14 cellular contexts compared by ENCODE assay signal in the genomic region with DNA sequence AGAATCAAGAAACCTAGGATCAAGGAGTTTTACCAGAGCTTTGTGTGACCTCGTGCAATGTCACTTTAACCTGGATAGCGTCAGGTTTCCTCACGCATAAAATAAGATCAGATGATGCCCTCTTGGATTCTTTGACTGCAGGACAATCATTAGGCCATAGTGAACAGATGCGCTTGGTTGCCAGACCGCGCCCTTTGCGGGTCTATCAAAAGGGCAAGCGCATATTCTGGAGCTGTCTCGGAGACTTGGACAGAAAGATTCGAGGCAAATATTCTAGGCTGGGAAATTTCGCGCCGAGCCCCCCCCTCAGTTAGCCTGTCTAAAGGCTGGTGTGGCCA.
DNase-seq lines count a peak whose midpoint lies in the region; ATAC-seq lines count a peak whose summit lies in the region.
"Had no signal": no experiment of that assay in that cellular context is flagged by ENCODE, and none has a peak within 500 bp of the region (broad histone marks: within the 10 kb centered on the region; RNA-seq: fewer than 3 reads in every experiment).

No MANE protein-coding gene starts in this region.

- H3K4me3 Mint-ChIP-seq in activated naive CD8-positive, alpha-beta T cell: peak overlapping the region; percentile 12
- H3K4me3 Mint-ChIP-seq in activated naive CD8-positive, alpha-beta T cell treated with anti-CD3 and anti-CD28 coated beads for 36 hours: no peak overlapping the region
- peak overlapping the region; percentile 35 to 49 for H3K4me3 Mint-ChIP-seq in effector memory CD8-positive, alpha-beta T cell

- H3K27ac ChIP-seq in mesendoderm (ENCODE audit: low read depth, low read length) (no peak overlapping the region), subcutaneous abdominal adipose tissue (ENCODE audit: low read depth, low read length) (no peak overlapping the region)
- H3K27ac ChIP-seq: adrenal gland, neutrophil, PC-9 had no signal

- no peaks in the 10 kb centered on the region for H3K9me3 Mint-ChIP-seq in activated naive CD8-positive, alpha-beta T cell (ENCODE audit: low read depth)
- no peaks in the 10 kb centered on the region for H3K9me3 Mint-ChIP-seq in activated naive CD8-positive, alpha-beta T cell treated with anti-CD3 and anti-CD28 coated beads for 36 hours
- H3K9me3 Mint-ChIP-seq in effector memory CD8-positive, alpha-beta T cell: no peaks in the 10 kb centered on the region

- H3K23ac ChIP-seq in mesendoderm (ENCODE audit: low read length): no peak overlapping the region

- no peak for DNase-seq in activated naive CD8-positive, alpha-beta T cell treated with anti-CD3 and anti-CD28 coated beads for 36 hours
- DNase-seq in effector memory CD8-positive, alpha-beta T cell: no peak
- DNase-seq in mesendoderm (no peak), COLO668 (lab: John Stamatoyannopoulos, UW; ENCODE audit: unreplicated experiment) (no peak), NCI-H187 (lab: John Stamatoyannopoulos, UW) (no peak)
- DNase-seq: activated CD8-positive, alpha-beta memory T cell treated with anti-CD3 and anti-CD28 coated beads for 24 hours; effector CD8-positive, alpha-beta T cell; T1000 had no signal

- no peak overlapping the region for H2BK5ac ChIP-seq in mesendoderm (ENCODE audit: low read length)

- no peaks in the 10 kb centered on the region for H3K36me3 Mint-ChIP-seq in activated naive CD8-positive, alpha-beta T cell
- H3K36me3 Mint-ChIP-seq in activated naive CD8-positive, alpha-beta T cell treated with anti-CD3 and anti-CD28 coated beads for 36 hours: no peaks in the 10 kb centered on the region
- H3K36me3 Mint-ChIP-seq in effector memory CD8-positive, alpha-beta T cell (ENCODE audit: insufficient read depth): peaks cover 9% of the 10 kb centered on the region

- no peak overlapping the region for H3K27ac Mint-ChIP-seq in activated naive CD8-positive, alpha-beta T cell
- no peak overlapping the region for H3K27ac Mint-ChIP-seq in activated naive CD8-positive, alpha-beta T cell treated with anti-CD3 and anti-CD28 coated beads for 36 hours
- no peak overlapping the region for H3K27ac Mint-ChIP-seq in effector memory CD8-positive, alpha-beta T cell

- H3K79me2 ChIP-seq in mesendoderm (ENCODE audit: control insufficient read depth, insufficient read depth, low read length): no peaks in the 10 kb centered on the region

- H3K27me3 Mint-ChIP-seq in activated naive CD8-positive, alpha-beta T cell: peaks cover 54% of the 10 kb centered on the region
- H3K27me3 Mint-ChIP-seq in activated naive CD8-positive, alpha-beta T cell treated with anti-CD3 and anti-CD28 coated beads for 36 hours: peaks cover 88% of the 10 kb centered on the region
- H3K27me3 Mint-ChIP-seq in effector memory CD8-positive, alpha-beta T cell: peaks cover 69 to 83% of the 10 kb centered on the region in 2 donors

- no peak overlapping the region for H3K9ac ChIP-seq in mesendoderm (ENCODE audit: low read length)
- no peak overlapping the region for H3K9ac ChIP-seq in subcutaneous abdominal adipose tissue (ENCODE audit: low read length in 5 of 5)

- no peaks in the 10 kb centered on the region for H3K9me3 ChIP-seq in subcutaneous abdominal adipose tissue (ENCODE audit: control insufficient read depth in 5 of 5, low read length in 5 of 5)
- H3K9me3 ChIP-seq: neutrophil had no signal

- no peak overlapping the region for H2AK5ac ChIP-seq in mesendoderm (ENCODE audit: low read length)

- H3K27me3 ChIP-seq in mesendoderm (ENCODE audit: insufficient read depth, low read length, poor library complexity) (peaks cover 26% of the 10 kb centered on the region), subcutaneous abdominal adipose tissue (ENCODE audit: control insufficient read depth in 5 of 5, insufficient read depth in 4 of 5, low read length in 5 of 5) (peaks cover 39 to 64% (median 53%) of the 10 kb centered on the region in 5 donors)

- no peak overlapping the region for H3K56ac ChIP-seq in mesendoderm (ENCODE audit: low read length)

- peak overlapping the region; percentile 12 for H3K18ac ChIP-seq in mesendoderm (ENCODE audit: low read length)

- H3K4me1 ChIP-seq in mesendoderm (ENCODE audit: control insufficient read depth, low read depth, low read length): peaks cover 8% of the 10 kb centered on the region
- H3K4me1 ChIP-seq in subcutaneous abdominal adipose tissue (ENCODE audit: control insufficient read depth in 5 of 5, insufficient read depth in 5 of 5, low read length in 5 of 5): peaks cover 0 to 41% (median 39%) of the 10 kb centered on the region in 5 donors

- WGBS in mesendoderm (ENCODE audit: extremely low coverage, insufficient coverage, low lambda C conversion rate): no CpG with 5 or more reads among the region's 13 CpGs

- no peak overlapping the region for H3K4ac ChIP-seq in mesendoderm (ENCODE audit: low read depth, low read length)

- H4K5ac ChIP-seq in mesendoderm (ENCODE audit: low read length): no peak overlapping the region

- ATAC-seq in effector memory CD8-positive, alpha-beta T cell (replicated peaks): no peak
- no peak for ATAC-seq in HG03378 (IDR thresholded peaks at IDR 0.05; ENCODE audit: unreplicated experiment)

- H3K79me1 ChIP-seq in mesendoderm (ENCODE audit: low read length): no peaks in the 10 kb centered on the region

- no peak overlapping the region for H2BK120ac ChIP-seq in mesendoderm (ENCODE audit: low read depth, low read length)

- H3K4me3 ChIP-seq in mesendoderm (ENCODE audit: low read length) (no peak overlapping the region), subcutaneous abdominal adipose tissue (ENCODE audit: low read depth in 1 of 5, low read length in 5 of 5) (peak overlapping the region; percentile 45 to 69 (median 55))
- H3K4me3 ChIP-seq: PC-9 had no signal

- no peak overlapping the region for H4K8ac ChIP-seq in mesendoderm (ENCODE audit: low read depth, low read length)

- H3K4me1 Mint-ChIP-seq in activated naive CD8-positive, alpha-beta T cell (ENCODE audit: low read depth): peaks cover 46% of the 10 kb centered on the region
- H3K4me1 Mint-ChIP-seq in activated naive CD8-positive, alpha-beta T cell treated with anti-CD3 and anti-CD28 coated beads for 36 hours: peaks cover 42% of the 10 kb centered on the region
- peaks cover 28 to 42% of the 10 kb centered on the region in 2 donors for H3K4me1 Mint-ChIP-seq in effector memory CD8-positive, alpha-beta T cell (ENCODE audit: low read depth in 2 of 2)

- H3K4me2 ChIP-seq in mesendoderm (ENCODE audit: low read length): no peak overlapping the region
- H3K4me2 ChIP-seq: PC-9 had no signal

- H2BK15ac ChIP-seq in mesendoderm (replicated peaks; ENCODE audit: low read depth): no peak overlapping the region

- H3K36me3 ChIP-seq in mesendoderm (ENCODE audit: control insufficient read depth, insufficient read depth, low read length) (no peaks in the 10 kb centered on the region), subcutaneous abdominal adipose tissue (ENCODE audit: control insufficient read depth in 5 of 5, insufficient read depth in 5 of 5, low read length in 5 of 5) (no peaks in the 10 kb centered on the region)
- H3K36me3 ChIP-seq: adrenal gland, neutrophil had no signal
